In the genomic region with DNA sequence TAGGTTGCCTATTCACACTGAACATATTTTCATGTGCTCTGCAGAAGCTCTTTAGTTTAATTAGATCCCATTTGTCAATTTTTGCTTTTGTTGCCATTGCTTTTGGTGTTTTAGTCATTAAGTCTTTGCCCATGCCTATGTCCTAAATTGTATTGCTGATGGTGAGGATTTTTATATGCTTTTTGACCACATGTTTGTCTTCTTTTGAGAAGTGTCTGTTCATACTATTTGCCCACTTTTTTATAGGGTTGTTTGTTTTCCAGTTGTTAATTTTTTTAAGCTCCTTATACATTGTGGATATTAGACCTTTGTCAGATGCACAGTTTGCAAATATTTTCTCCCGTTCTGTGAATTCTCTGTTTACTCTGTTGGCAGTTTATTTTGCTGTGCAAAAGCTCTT, we compare ENCODE assay signal across 1 cellular context.
DNase-seq lines count a peak whose midpoint lies in the region; FAIRE-seq lines count a peak whose summit lies in the region.
"Not testable (repeated sequence)": the region's sequence is repeated elsewhere in the genome, so short reads cannot be mapped to it uniquely, and the experiment has no call there.

No MANE protein-coding gene starts in this region.

- not testable (repeated sequence) for DNase-seq in GM19239 (ENCODE audit: insufficient read length, low spot score)

- peak; percentile 39 for FAIRE-seq in GM19239 (lab: Jason Lieb, UNC)
